Comparison of ENCODE assay signal across 9 cellular contexts in the genomic region with DNA sequence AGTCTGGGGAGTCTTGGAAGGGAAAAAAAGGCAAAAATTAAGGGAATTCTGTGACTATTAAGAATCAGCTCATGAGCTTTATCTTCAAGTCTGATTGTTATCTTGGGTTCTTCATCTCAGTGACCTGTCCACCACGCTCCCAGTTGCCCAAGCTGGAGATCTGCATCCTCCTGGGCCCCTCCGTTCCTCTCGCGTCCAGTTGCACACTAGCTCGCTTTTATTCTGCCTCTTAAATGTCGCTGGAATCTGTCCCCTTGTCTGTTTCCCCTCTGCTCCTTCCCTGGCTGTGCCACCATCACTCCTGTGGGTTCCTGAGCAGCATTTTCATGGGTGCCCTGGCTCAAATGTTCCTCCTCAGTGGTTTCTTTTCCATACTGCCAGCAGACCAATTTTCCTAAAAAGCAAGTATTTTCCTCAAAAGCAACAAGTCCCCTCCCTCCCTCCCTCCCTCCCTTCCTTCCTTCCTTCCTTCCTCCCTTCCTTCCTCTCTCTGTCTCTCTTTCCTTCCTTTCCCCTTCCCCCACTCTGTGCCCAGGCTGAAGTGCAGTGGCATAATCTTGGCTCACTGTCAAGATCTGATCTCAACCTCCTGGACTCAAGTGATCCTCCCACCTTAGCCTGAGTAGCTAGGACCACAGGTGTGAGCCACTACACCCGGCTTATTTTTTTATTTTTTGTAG. TPM values are rescaled to one million over a fixed set of nuclear protein-coding genes. Genes with fewer than 3 reads are reported as not detected.
DNase-seq lines count a peak whose midpoint lies in the region; ATAC-seq and TF ChIP-seq lines count a peak whose summit lies in the region.
"Had no signal": no experiment of that assay in that cellular context is flagged by ENCODE, and none has a peak within 500 bp of the region (broad histone marks: within the 10 kb centered on the region; RNA-seq: fewer than 3 reads in every experiment).

No MANE protein-coding gene starts in this region.

- TF ChIP-seq CTCF in CD4-positive, alpha-beta T cell (IDR thresholded peaks at IDR 0.05): no peak
- no peak for TF ChIP-seq CTCF in MM.1S (IDR thresholded peaks at IDR 0.05; ENCODE audit: low read length)

- H3K27me3 ChIP-seq in CD4-positive, alpha-beta T cell (ENCODE audit: control insufficient read depth, insufficient read depth, low read length): no peaks in the 10 kb centered on the region
- H3K27me3 ChIP-seq in MM.1S (replicated peaks; ENCODE audit: insufficient read depth, low read length): peaks cover 26% of the 10 kb centered on the region
- peaks cover 33% of the 10 kb centered on the region for H3K27me3 ChIP-seq in ectodermal cell (ENCODE audit: control insufficient read depth, insufficient read depth, low read length, poor library complexity, severe bottlenecking)
- no peaks in the 10 kb centered on the region for H3K27me3 ChIP-seq in neuron (ENCODE audit: insufficient read depth, low read length)

- peaks cover 34% of the 10 kb centered on the region for H3K4me1 Mint-ChIP-seq in CD4-positive, alpha-beta T cell (ENCODE audit: low read depth)

- intact Hi-C loops in CD4-positive, alpha-beta T cell (cut with DNase I, micrococcal nuclease): no loop called here

- H3K4me1 ChIP-seq in MM.1S (ENCODE audit: low read length) (no peaks in the 10 kb centered on the region), ectodermal cell (ENCODE audit: control insufficient read depth, insufficient read depth, low read length) (no peaks in the 10 kb centered on the region), neuron (ENCODE audit: insufficient read depth, low read length) (peaks cover 17% of the 10 kb centered on the region)

- POLR2A ChIA-PET in CD4-positive, alpha-beta T cell (lab: Charles Lee): interaction anchor here (1.1 kb wide), 1 partner anchor 607 kb away, joined by 3 read pairs; no protein-coding TSS in a partner anchor

- H2AFZ ChIP-seq in MM.1S (ENCODE audit: low read length): no peak overlapping the region
- H2AFZ ChIP-seq in neuron (ENCODE audit: low read depth, low read length): no peak overlapping the region

- WGBS in ectodermal cell, 2 experiments: 93 to 95% methylated on average over 7 of the region's 7 CpGs

- H3K9me2 ChIP-seq in MM.1S (replicated peaks; ENCODE audit: insufficient read depth, low read length): no peaks in the 10 kb centered on the region

- H3K4me2 ChIP-seq in MM.1S (ENCODE audit: low read depth, low read length): peak overlapping the region; percentile 99; the same call in 1 of the 2 replicates

- CTCF ChIA-PET in CD4-positive, alpha-beta T cell (lab: Charles Lee): interaction anchor here (0.7 to 2.0 kb wide), 2 partner anchors 11 to 63 kb away, joined by 3 to 5 read pairs; no protein-coding TSS in a partner anchor

- H3K79me2 ChIP-seq in MM.1S (ENCODE audit: low read length): 0 out of 2 replicates have a peak, but pooled peaks cover 4% of the 10 kb centered on the region

- no peak for DNase-seq in CD4-positive, alpha-beta T cell
- no peak for DNase-seq in MM.1S
- DNase-seq in activated CD8-positive, alpha-beta memory T cell treated with anti-CD3 and anti-CD28 coated beads, Interleukin-2, amount 50 U/mL, for 48 hours: no peak
- no peak for DNase-seq in NCI-H2029 treated with DMSO at 0.1 percent for 48 hours (lab: John Stamatoyannopoulos, UW)
- DNase-seq: NCI-H774 had no signal

- H3K27me3 Mint-ChIP-seq in CD4-positive, alpha-beta T cell: peaks cover 26% of the 10 kb centered on the region

- H4K20me1 ChIP-seq in MM.1S (ENCODE audit: insufficient read depth, low read length): no peaks in the 10 kb centered on the region

- peak overlapping the region; percentile 93 for H3K4me3 Mint-ChIP-seq in CD4-positive, alpha-beta T cell

- no peak overlapping the region for H3K9ac ChIP-seq in MM.1S (ENCODE audit: low read length)

- H3K27ac ChIP-seq in CD4-positive, alpha-beta T cell (ENCODE audit: low read depth, low read length): no peak overlapping the region
- no peak overlapping the region for H3K27ac ChIP-seq in MM.1S (ENCODE audit: low read length)
- H3K27ac ChIP-seq in ectodermal cell (ENCODE audit: insufficient read depth, low read depth, low read length, poor library complexity, severe bottlenecking): no peak overlapping the region

- H3K27ac Mint-ChIP-seq in CD4-positive, alpha-beta T cell: peak overlapping the region; percentile 73

- H3K36me3 ChIP-seq in MM.1S (replicated peaks; ENCODE audit: insufficient read depth, low read length): no peaks in the 10 kb centered on the region
- H3K36me3 ChIP-seq in ectodermal cell (ENCODE audit: control insufficient read depth, insufficient read depth, low read length): no peaks in the 10 kb centered on the region
- peaks cover 23% of the 10 kb centered on the region for H3K36me3 ChIP-seq in neuron (ENCODE audit: insufficient read depth, low read length)

- H3F3A ChIP-seq in MM.1S (ENCODE audit: insufficient read depth, low read length): peaks cover 3% of the 10 kb centered on the region; the same call in 1 of the 2 replicates

- peaks cover 20% of the 10 kb centered on the region for H3K36me3 Mint-ChIP-seq in CD4-positive, alpha-beta T cell (ENCODE audit: low read depth)

- no peak for ATAC-seq in CD4-positive, alpha-beta T cell (ENCODE audit: poor library complexity)
- ATAC-seq in GM21367 (IDR thresholded peaks at IDR 0.05; ENCODE audit: unreplicated experiment): no peak
- ATAC-seq in HG03025 (IDR thresholded peaks at IDR 0.05; ENCODE audit: low FRiP score, unreplicated experiment): no peak

- no peaks in the 10 kb centered on the region for H3K9me3 ChIP-seq in CD4-positive, alpha-beta T cell (ENCODE audit: control insufficient read depth, low read length)
- H3K9me3 ChIP-seq in MM.1S (replicated peaks; ENCODE audit: insufficient read depth, low read length) (no peaks in the 10 kb centered on the region), ectodermal cell (ENCODE audit: control insufficient read depth, low read length) (no peaks in the 10 kb centered on the region), neuron (ENCODE audit: low read length) (no peaks in the 10 kb centered on the region)

- no peaks in the 10 kb centered on the region for H3K9me3 Mint-ChIP-seq in CD4-positive, alpha-beta T cell

- H3K4me3 ChIP-seq in MM.1S (ENCODE audit: low read length) (no peak overlapping the region), ectodermal cell (ENCODE audit: insufficient read depth, low read depth, low read length) (peak overlapping the region; percentile 84), neuron (ENCODE audit: low read length) (peak overlapping the region; percentile 90)

RNA-seq across cellular contexts. Expression of a gene that starts 1.4 kb away (rescaled TPM):
- total RNA-seq in CD4-positive, alpha-beta T cell: 10 to 100 TPM; 10.1 to 12.0 TPM
- 27.8 TPM for polyA plus RNA-seq in ectodermal cell (2013, experiment 1 of 4)
- polyA plus RNA-seq in ectodermal cell (2013, experiment 2 of 4): 28.9 TPM
- 27.4 TPM for polyA plus RNA-seq in ectodermal cell (2013, experiment 3 of 4)
- 28.9 TPM for polyA plus RNA-seq in ectodermal cell (2013, experiment 4 of 4)
